Comparison of ENCODE assay signal across 1 cellular context in genomic region chr9:126650830-126651341, GRCh38.
TF ChIP-seq lines count a peak whose summit lies in the region.

No MANE protein-coding gene starts in this region.

TF ChIP-seq in HEK293, 187 proteins besides CTCF, POLR2A, EP300 and RAD21 (continued from another document):
- TF ChIP-seq REST (tag by site-specific recombination; IDR thresholded peaks at IDR 0.05) (no peak), PBX3 (CRISPR knock-in tag; IDR thresholded peaks at IDR 0.05) (no peak), ZNF549 (tag by site-specific recombination; IDR thresholded peaks at IDR 0.05) (no peak)
- TF ChIP-seq, protein P1, sequence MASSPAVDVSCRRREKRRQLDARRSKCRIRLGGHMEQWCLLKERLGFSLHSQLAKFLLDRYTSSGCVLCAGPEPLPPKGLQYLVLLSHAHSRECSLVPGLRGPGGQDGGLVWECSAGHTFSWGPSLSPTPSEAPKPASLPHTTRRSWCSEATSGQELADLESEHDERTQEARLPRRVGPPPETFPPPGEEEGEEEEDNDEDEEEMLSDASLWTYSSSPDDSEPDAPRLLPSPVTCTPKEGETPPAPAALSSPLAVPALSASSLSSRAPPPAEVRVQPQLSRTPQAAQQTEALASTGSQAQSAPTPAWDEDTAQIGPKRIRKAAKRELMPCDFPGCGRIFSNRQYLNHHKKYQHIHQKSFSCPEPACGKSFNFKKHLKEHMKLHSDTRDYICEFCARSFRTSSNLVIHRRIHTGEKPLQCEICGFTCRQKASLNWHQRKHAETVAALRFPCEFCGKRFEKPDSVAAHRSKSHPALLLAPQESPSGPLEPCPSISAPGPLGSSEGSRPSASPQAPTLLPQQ (tag by site-specific recombination; IDR thresholded peaks at IDR 0.05) = 0 out of 2 replicates have a peak, but pooled peaks have one; percentile 9
